In the genomic region with DNA sequence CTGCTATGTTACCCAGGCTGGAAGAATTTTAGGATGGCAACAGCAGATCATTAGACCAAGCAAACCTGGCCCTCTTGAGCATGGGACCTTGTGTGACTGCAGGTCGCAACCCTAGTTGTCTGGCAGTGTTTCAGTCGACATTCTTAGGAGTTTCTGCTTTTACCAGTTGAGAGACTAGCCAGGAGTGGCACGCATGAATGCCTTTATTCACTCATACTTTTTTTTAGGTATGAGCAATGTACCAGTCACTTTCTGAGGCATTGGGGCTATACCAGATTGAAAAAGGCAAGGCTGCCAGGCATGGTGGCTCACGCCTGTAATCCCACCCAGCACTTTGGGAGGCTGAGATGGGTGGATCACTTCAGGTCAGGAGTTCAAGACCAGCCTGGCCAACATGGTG, we compare ENCODE assay signal across 13 cellular contexts. TPM values are rescaled to one million over a fixed set of nuclear protein-coding genes. Genes with fewer than 3 reads are reported as not detected.
DNase-seq lines count a peak whose midpoint lies in the region; ATAC-seq and TF ChIP-seq lines count a peak whose summit lies in the region.
"Had no signal": no experiment of that assay in that cellular context is flagged by ENCODE, and none has a peak within 500 bp of the region (broad histone marks: within the 10 kb centered on the region; RNA-seq: fewer than 3 reads in every experiment).

No MANE protein-coding gene starts in this region.

- ATAC-seq in Right ventricle myocardium inferior (no peak), GM19351 (IDR thresholded peaks at IDR 0.05; ENCODE audit: unreplicated experiment) (no peak)
- ATAC-seq: activated T-cell treated with anti-CD3 and anti-CD28 coated beads, Interleukin-2, amount 50 U/mL, for 4 hours; gastrocnemius medialis; mucosa of descending colon had no signal

- WGBS in HUES64, result 83% methylated on average over 4 of the region's 4 CpGs

- intact Hi-C loops in Right ventricle myocardium inferior (cut with DNase I), result no loop called here

- H3K4me3 ChIP-seq in HUES64 (ENCODE audit: low read length) (no peak overlapping the region), iPS-20b (ENCODE audit: low read length) (no peak overlapping the region), brain microvascular endothelial cell (ENCODE audit: low read depth, low read length) (no peak overlapping the region)
- H3K4me3 ChIP-seq: gastrocnemius medialis, mucosa of descending colon, ovary had no signal

- H3K36me3 ChIP-seq in HUES64 (ENCODE audit: insufficient read depth, low read length) (no peaks in the 10 kb centered on the region), iPS-20b (ENCODE audit: insufficient read depth, low read depth, low read length) (no peaks in the 10 kb centered on the region), brain microvascular endothelial cell (replicated peaks) (no peaks in the 10 kb centered on the region)
- H3K36me3 ChIP-seq: gastrocnemius medialis, ovary had no signal

- TF ChIP-seq CTCF in C4-2B (conservative IDR thresholded peaks at IDR 0.05) (no peak), brain microvascular endothelial cell (IDR thresholded peaks at IDR 0.05; ENCODE audit: low read depth, low read length, missing control alignments) (no peak)

- peaks cover 45% of the 10 kb centered on the region for H3K4me1 ChIP-seq in HUES64 (ENCODE audit: insufficient read depth, low read length)
- H3K4me1 ChIP-seq in iPS-20b (ENCODE audit: insufficient read depth, low read length), result peaks cover 35% of the 10 kb centered on the region
- H3K4me1 ChIP-seq: gastrocnemius medialis had no signal

- H3K9me3 ChIP-seq in HUES64 (ENCODE audit: insufficient read depth, low read depth, low read length) (no peaks in the 10 kb centered on the region), iPS-20b (ENCODE audit: insufficient read depth, low read depth, low read length) (no peaks in the 10 kb centered on the region)
- H3K9me3 ChIP-seq: gastrocnemius medialis, mucosa of descending colon, ovary had no signal

- H3K9ac ChIP-seq in HUES64 (ENCODE audit: low read depth, low read length) (no peak overlapping the region), iPS-20b (ENCODE audit: low read depth, low read length) (no peak overlapping the region; the same call in 1 of the 2 replicates)

- H3K27me3 ChIP-seq in HUES64 (ENCODE audit: insufficient read depth, low read length) (no peaks in the 10 kb centered on the region), iPS-20b (ENCODE audit: insufficient read depth, low read length) (no peaks in the 10 kb centered on the region), brain microvascular endothelial cell (replicated peaks) (no peaks in the 10 kb centered on the region)
- H3K27me3 ChIP-seq: gastrocnemius medialis, ovary had no signal

- H3K27ac ChIP-seq in C4-2B (peak overlapping the region; percentile 16; the same call in 1 of the 2 replicates), HUES64 (ENCODE audit: low read depth, low read length) (peak overlapping the region; percentile 80), iPS-20b (ENCODE audit: low read length) (peak overlapping the region; percentile 12), brain microvascular endothelial cell (no peak overlapping the region)
- H3K27ac ChIP-seq: gastrocnemius medialis, ovary had no signal

- in situ Hi-C loops in brain microvascular endothelial cell (cut with HindIII; ENCODE audit: low pct_ligation_motif_present, low sequenced_read_pairs), result no loop called here

- DNase-seq in amniotic stem cell (lab: John Stamatoyannopoulos, UW), result peak; percentile 38
- no peak for DNase-seq in Right ventricle myocardium inferior (ENCODE audit: missing footprints)
- no peak for DNase-seq in brain microvascular endothelial cell
- DNase-seq in germinal center (ENCODE audit: low spot score), result no peak
- DNase-seq: activated T-cell treated with anti-CD3 and anti-CD28 coated beads, Interleukin-2, amount 50 U/mL, for 4 hours; gastrocnemius medialis; mucosa of descending colon; ovary; SIG-M5 had no signal

RNA-seq across cellular contexts. Expression of a gene that starts 28.2 kb away (rescaled TPM):
- polyA plus RNA-seq in HUES64 (2013, experiment 1 of 2), result 50.0 TPM
- 43.6 TPM for polyA plus RNA-seq in HUES64 (2013, experiment 2 of 2)
- total RNA-seq in Right ventricle myocardium inferior, result 0.30 TPM

RNA-seq across cellular contexts. Expression of a gene that starts 55.1 kb away (rescaled TPM):
- 115 TPM for polyA plus RNA-seq in HUES64 (2013, experiment 1 of 2)
- polyA plus RNA-seq in HUES64 (2013, experiment 2 of 2), result 120 TPM
- 58.3 TPM for total RNA-seq in Right ventricle myocardium inferior

RNA-seq across cellular contexts. Expression of a gene that starts 55.2 kb away (rescaled TPM):
- 90.1 TPM for polyA plus RNA-seq in HUES64 (2013, experiment 1 of 2)
- 78.6 TPM for polyA plus RNA-seq in HUES64 (2013, experiment 2 of 2)
- total RNA-seq in Right ventricle myocardium inferior, result 26.6 TPM
